In the genomic region with DNA sequence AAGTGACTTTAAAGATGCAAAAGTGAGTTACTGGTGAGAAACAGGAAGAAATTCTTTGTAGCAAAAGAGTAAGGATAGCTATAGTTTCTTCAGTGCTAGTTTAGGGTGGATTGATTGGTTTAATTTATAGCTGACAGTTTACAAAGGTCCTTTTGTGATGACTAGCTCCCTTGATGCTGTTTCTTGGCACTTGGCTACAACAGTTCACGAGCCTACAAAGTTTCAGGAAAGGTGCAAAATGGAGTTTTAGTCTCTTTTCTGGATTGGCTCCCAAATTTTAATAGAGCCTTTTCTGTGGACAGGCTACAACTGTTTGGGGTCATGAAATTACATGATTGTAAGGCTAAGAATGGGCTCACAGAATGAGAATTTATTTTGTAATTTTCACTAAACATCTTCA, we compare ENCODE assay signal across 19 cellular contexts. TPM values are rescaled to one million over a fixed set of nuclear protein-coding genes. Genes with fewer than 3 reads are reported as not detected.
A peak's percentile ranks its signal among the peaks of the same experiment; 100 is the strongest.
DNase-seq lines count a peak whose midpoint lies in the region; ATAC-seq, FAIRE-seq and TF ChIP-seq lines count a peak whose summit lies in the region.
"Had no signal": no experiment of that assay in that cellular context is flagged by ENCODE, and none has a peak within 500 bp of the region (broad histone marks: within the 10 kb centered on the region; RNA-seq: fewer than 3 reads in every experiment).

No MANE protein-coding gene starts in this region.

- H3K27me3 Mint-ChIP-seq in activated T-helper 1 cell treated with anti-CD3 and anti-CD28 coated beads, Interleukin-12 subunit alpha, Interleukin-12 subunit beta, Interleukin-2, Interleukin-4 antibody, amounts not matched to agents 30 ng/mL and 10 ng/mL and 1 ng/mL, durations not matched to agents 14 hours and 24 hours and 36 hours (ENCODE audit: insufficient read depth) = no peaks in the 10 kb centered on the region
- H3K27me3 Mint-ChIP-seq: CD4-positive, CD25-positive, alpha-beta regulatory T cell; CD8-positive, alpha-beta memory T cell; IgD-negative memory B cell had no signal

- H3K27ac ChIP-seq in Karpas-422 (ENCODE audit: low read length) = no peak overlapping the region

- H3K36me3 ChIP-seq in Karpas-422 (ENCODE audit: insufficient read depth, low read length) = no peaks in the 10 kb centered on the region; the same call in 1 of the 2 replicates
- H3K36me3 ChIP-seq: BE2C had no signal

- H2AFZ ChIP-seq in Karpas-422 (ENCODE audit: low read length) = no peak overlapping the region

- H3K4me2 ChIP-seq in Karpas-422 (ENCODE audit: low read depth, low read length, poor library complexity, severe bottlenecking) = no peak overlapping the region

- H3K9ac ChIP-seq in Karpas-422 (ENCODE audit: low read length) = no peak overlapping the region

- no peaks in the 10 kb centered on the region for H3K9me2 ChIP-seq in Karpas-422 (replicated peaks; ENCODE audit: insufficient read depth, low read length)

- peak overlapping the region; percentile 12 for H3K27ac Mint-ChIP-seq in activated T-helper 1 cell treated with anti-CD3 and anti-CD28 coated beads, Interleukin-12 subunit alpha, Interleukin-12 subunit beta, Interleukin-2, Interleukin-4 antibody, amounts not matched to agents 30 ng/mL and 10 ng/mL and 1 ng/mL, durations not matched to agents 14 hours and 24 hours and 36 hours
- H3K27ac Mint-ChIP-seq in stimulated activated effector memory CD8-positive, alpha-beta T cell treated with anti-CD3 and anti-CD28 coated beads, Interleukin-12 subunit alpha, Interleukin-12 subunit beta, amount 100 ng/mL, for 72 hours = peak overlapping the region; percentile 58
- H3K27ac Mint-ChIP-seq: CD8-positive, alpha-beta memory T cell had no signal

- H4K20me1 ChIP-seq in Karpas-422 (ENCODE audit: insufficient read depth, low read depth, low read length) = no peaks in the 10 kb centered on the region

- no peaks in the 10 kb centered on the region for H3K27me3 ChIP-seq in Karpas-422 (ENCODE audit: low read length)
- H3K27me3 ChIP-seq: BE2C had no signal

- no peak for ATAC-seq in stimulated activated effector memory CD8-positive, alpha-beta T cell treated with anti-CD3 and anti-CD28 coated beads, Interleukin-12 subunit alpha, Interleukin-12 subunit beta, amount 100 ng/mL, for 72 hours
- ATAC-seq: HCT116, HepG2 had no signal

- no peaks in the 10 kb centered on the region for H3K4me1 ChIP-seq in Karpas-422 (ENCODE audit: low read length)
- H3K4me1 ChIP-seq: BE2C, Caco-2 had no signal

- H3K4me3 Mint-ChIP-seq in activated T-helper 1 cell treated with anti-CD3 and anti-CD28 coated beads, Interleukin-12 subunit alpha, Interleukin-12 subunit beta, Interleukin-2, Interleukin-4 antibody, amounts not matched to agents 30 ng/mL and 10 ng/mL and 1 ng/mL, durations not matched to agents 14 hours and 24 hours and 36 hours = no peak overlapping the region
- H3K4me3 Mint-ChIP-seq in stimulated activated effector memory CD8-positive, alpha-beta T cell treated with anti-CD3 and anti-CD28 coated beads, Interleukin-12 subunit alpha, Interleukin-12 subunit beta, amount 100 ng/mL, for 72 hours = no peak overlapping the region
- H3K4me3 Mint-ChIP-seq: CD8-positive, alpha-beta memory T cell; IgD-negative memory B cell had no signal

- peaks cover 3% of the 10 kb centered on the region; the same call in 1 of the 2 replicates for H3K9me3 ChIP-seq in Karpas-422 (ENCODE audit: low read length)
- H3K9me3 ChIP-seq: BE2C had no signal

- no peak for FAIRE-seq in urothelium cell line (lab: Jason Lieb, UNC)
- no peak for FAIRE-seq in GM12891 (lab: Jason Lieb, UNC)
- FAIRE-seq: D721Med, G401.6, HepG2 had no signal

- H3K9me3 Mint-ChIP-seq in activated T-helper 1 cell treated with anti-CD3 and anti-CD28 coated beads, Interleukin-12 subunit alpha, Interleukin-12 subunit beta, Interleukin-2, Interleukin-4 antibody, amounts not matched to agents 30 ng/mL and 10 ng/mL and 1 ng/mL, durations not matched to agents 14 hours and 24 hours and 36 hours = peaks cover 9% of the 10 kb centered on the region
- peaks cover 5% of the 10 kb centered on the region for H3K9me3 Mint-ChIP-seq in stimulated activated effector memory CD8-positive, alpha-beta T cell treated with anti-CD3 and anti-CD28 coated beads, Interleukin-12 subunit alpha, Interleukin-12 subunit beta, amount 100 ng/mL, for 72 hours

- intact Hi-C loops in activated T-helper 1 cell treated with anti-CD3 and anti-CD28 coated beads, Interleukin-12 subunit alpha, Interleukin-12 subunit beta, Interleukin-2, Interleukin-4 antibody, amounts not matched to agents 30 ng/mL and 10 ng/mL and 1 ng/mL, durations not matched to agents 14 hours and 24 hours and 36 hours (cut with micrococcal nuclease) = no loop called here

- no peak for TF ChIP-seq POLR2A in GM12891 (IDR thresholded peaks at IDR 0.05; ENCODE audit: low read depth, low read length)

- peaks cover 5% of the 10 kb centered on the region for H3K36me3 Mint-ChIP-seq in activated T-helper 1 cell treated with anti-CD3 and anti-CD28 coated beads, Interleukin-12 subunit alpha, Interleukin-12 subunit beta, Interleukin-2, Interleukin-4 antibody, amounts not matched to agents 30 ng/mL and 10 ng/mL and 1 ng/mL, durations not matched to agents 14 hours and 24 hours and 36 hours (ENCODE audit: low read depth)
- H3K36me3 Mint-ChIP-seq in stimulated activated effector memory CD8-positive, alpha-beta T cell treated with anti-CD3 and anti-CD28 coated beads, Interleukin-12 subunit alpha, Interleukin-12 subunit beta, amount 100 ng/mL, for 72 hours = peaks cover 22% of the 10 kb centered on the region

- DNase-seq in Karpas-422 (peak; percentile 28), globus pallidus (ENCODE audit: low spot score) (peak; percentile 21), AG20443 (ENCODE audit: low spot score) (no peak), urothelium cell line (ENCODE audit: low spot score) (no peak), GM12891 (ENCODE audit: insufficient read length, low spot score) (no peak)
- no peak for DNase-seq in activated T-helper 1 cell treated with anti-CD3 and anti-CD28 coated beads, Interleukin-12 subunit alpha, Interleukin-12 subunit beta, Interleukin-2, Interleukin-4 antibody, amounts not matched to agents 30 ng/mL and 10 ng/mL and 1 ng/mL, durations not matched to agents 14 hours and 24 hours and 36 hours (ENCODE audit: low spot score)
- DNase-seq in stimulated activated effector memory CD8-positive, alpha-beta T cell treated with anti-CD3 and anti-CD28 coated beads, Interleukin-12 subunit alpha, Interleukin-12 subunit beta, amount 100 ng/mL, for 72 hours (ENCODE audit: low spot score in 2 of 2) = no peak
- DNase-seq: BE2C; C1 segment of cervical spinal cord; Caco-2; CD4-positive, CD25-positive, alpha-beta regulatory T cell; CD8-positive, alpha-beta memory T cell; GOT3; H7 had no signal

- no peaks in the 10 kb centered on the region for H3K4me1 Mint-ChIP-seq in activated T-helper 1 cell treated with anti-CD3 and anti-CD28 coated beads, Interleukin-12 subunit alpha, Interleukin-12 subunit beta, Interleukin-2, Interleukin-4 antibody, amounts not matched to agents 30 ng/mL and 10 ng/mL and 1 ng/mL, durations not matched to agents 14 hours and 24 hours and 36 hours (ENCODE audit: low read depth)
- peaks cover 32% of the 10 kb centered on the region for H3K4me1 Mint-ChIP-seq in stimulated activated effector memory CD8-positive, alpha-beta T cell treated with anti-CD3 and anti-CD28 coated beads, Interleukin-12 subunit alpha, Interleukin-12 subunit beta, amount 100 ng/mL, for 72 hours

- peaks cover 27% of the 10 kb centered on the region for H3K79me2 ChIP-seq in Karpas-422 (ENCODE audit: low read length)

- no peak overlapping the region for H3K4me3 ChIP-seq in Karpas-422 (ENCODE audit: low read length)

TF ChIP-seq in GM12891, 5 proteins besides CTCF, POLR2A, EP300 and RAD21:
- no peak for TF ChIP-seq TAF1 (IDR thresholded peaks at IDR 0.05; ENCODE audit: low read depth, low read length)
- TF ChIP-seq SPI1 (IDR thresholded peaks at IDR 0.05; ENCODE audit: low read depth, low read length) = no peak
- TF ChIP-seq POLR2AphosphoS5 (IDR thresholded peaks at IDR 0.05; ENCODE audit: low read depth, low read length) = no peak
- no peak for TF ChIP-seq POU2F2 (IDR thresholded peaks at IDR 0.05; ENCODE audit: low read depth, low read length)
- no peak for TF ChIP-seq PAX5 (IDR thresholded peaks at IDR 0.05; ENCODE audit: insufficient read depth, low read length, severe bottlenecking)

RNA-seq across cellular contexts. Expression of a gene that starts 40.9 kb away (rescaled TPM):
- total RNA-seq in Karpas-422 (2014; rRNA removed; shearing (Covaris generic); ENCODE audit: low replicate concordance) = 13.8 and 15.1 TPM in 2 replicates
- 22.6 and 25.3 TPM in 2 replicates for total RNA-seq in activated T-helper 1 cell treated with anti-CD3 and anti-CD28 coated beads, Interleukin-12 subunit alpha, Interleukin-12 subunit beta, Interleukin-2, Interleukin-4 antibody, amounts not matched to agents 30 ng/mL and 10 ng/mL and 1 ng/mL, durations not matched to agents 14 hours and 24 hours and 36 hours
- polyA plus RNA-seq in GM12891 (2012; ENCODE audit: low read depth, missing spikeins) = 20.6 TPM

RNA-seq across cellular contexts. Expression of a gene that starts 47.3 kb away (rescaled TPM):
- 24.5 and 31.9 TPM in 2 replicates for total RNA-seq in Karpas-422 (2014; rRNA removed; shearing (Covaris generic); ENCODE audit: low replicate concordance)
- 7.4 and 9.2 TPM in 2 replicates for total RNA-seq in activated T-helper 1 cell treated with anti-CD3 and anti-CD28 coated beads, Interleukin-12 subunit alpha, Interleukin-12 subunit beta, Interleukin-2, Interleukin-4 antibody, amounts not matched to agents 30 ng/mL and 10 ng/mL and 1 ng/mL, durations not matched to agents 14 hours and 24 hours and 36 hours
- 6.2 TPM for polyA plus RNA-seq in GM12891 (2012; ENCODE audit: low read depth, missing spikeins)

Comparison
In these comparisons a context has a peak if more than half of its experiments do, and no peak if none do; other contexts are left out.
1. DNase-seq: peak in Karpas-422 (single experiment) and globus pallidus (single experiment); none in activated T-helper 1 cell treated with anti-CD3 and anti-CD28 coated beads, Interleukin-12 subunit alpha, Interleukin-12 subunit beta, Interleukin-2, Interleukin-4 antibody, amounts not matched to agents 30 ng/mL and 10 ng/mL and 1 ng/mL, durations not matched to agents 14 hours and 24 hours and 36 hours (single experiment), stimulated activated effector memory CD8-positive, alpha-beta T cell treated with anti-CD3 and anti-CD28 coated beads, Interleukin-12 subunit alpha, Interleukin-12 subunit beta, amount 100 ng/mL, for 72 hours (0 of 2), AG20443 (single experiment), urothelium cell line (single experiment) and GM12891 (single experiment).